In genomic region chr5:102957141-102957540, GRCh38 we compare ENCODE assay signal across 1 cellular context.
TF ChIP-seq lines count a peak whose summit lies in the region.

No MANE protein-coding gene starts in this region.

TF ChIP-seq in HCT116, 20 proteins besides CTCF, POLR2A, EP300 and RAD21 (continued from another document):
- no peak for TF ChIP-seq FOSL1 (IDR thresholded peaks at IDR 0.05; ENCODE audit: low read depth)
- TF ChIP-seq EZH2phosphoT487 (IDR thresholded peaks at IDR 0.05; ENCODE audit: borderline replicate concordance): no peak
- TF ChIP-seq YY1 (IDR thresholded peaks at IDR 0.05; ENCODE audit: extremely low read depth, insufficient replicate concordance, low read depth, low read length): no peak
- TF ChIP-seq ELF1 (IDR thresholded peaks at IDR 0.05; ENCODE audit: borderline replicate concordance, low read depth): no peak
- TF ChIP-seq JUND (IDR thresholded peaks at IDR 0.05): no peak
- no peak for TF ChIP-seq CEBPB (IDR thresholded peaks at IDR 0.05; ENCODE audit: low read depth)
- TF ChIP-seq REST (IDR thresholded peaks at IDR 0.05; ENCODE audit: low read depth): no peak
- no peak for TF ChIP-seq ATF3 (IDR thresholded peaks at IDR 0.05)
